Comparison of ENCODE assay signal across 1 cellular context in the genomic region with DNA sequence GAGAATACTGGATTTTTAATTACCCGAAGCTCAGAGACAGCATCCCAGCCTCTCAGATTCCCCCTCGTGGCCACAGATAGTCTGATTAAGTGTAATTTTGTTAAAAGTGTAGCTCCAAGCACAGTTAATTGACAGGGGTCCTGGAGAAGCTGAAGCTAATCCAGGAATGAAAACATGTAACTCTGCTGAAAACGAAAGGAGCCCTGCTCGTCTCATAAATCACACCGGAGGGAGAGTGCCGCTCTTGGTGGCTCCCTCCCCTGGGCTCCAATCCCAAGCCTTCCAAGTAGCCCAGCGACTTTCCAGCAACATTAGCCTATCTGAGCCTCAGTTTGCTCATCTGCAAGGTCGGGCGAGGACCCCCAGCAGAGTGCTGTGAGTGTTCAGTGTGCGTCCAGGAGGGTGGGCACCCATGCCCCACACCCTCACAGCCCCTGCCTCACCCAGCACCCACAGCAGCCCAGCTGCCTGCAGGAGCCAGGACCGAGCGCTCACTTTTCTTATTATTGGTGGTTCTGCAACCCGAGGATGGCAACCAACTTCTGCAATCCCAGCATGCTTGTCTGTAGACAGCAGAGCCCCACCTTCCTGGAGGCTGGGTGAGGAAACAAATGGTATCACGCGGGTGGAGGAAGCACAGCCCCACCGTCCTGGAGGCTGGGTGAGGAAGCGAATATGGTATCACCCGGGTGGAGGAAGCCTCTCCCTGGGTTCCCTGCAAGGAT.
TF ChIP-seq lines count a peak whose summit lies in the region.

No MANE protein-coding gene starts in this region.

TF ChIP-seq in WTC11, 78 proteins besides CTCF, POLR2A, EP300 and RAD21 (continued from another document):
- TF ChIP-seq, protein P1, sequence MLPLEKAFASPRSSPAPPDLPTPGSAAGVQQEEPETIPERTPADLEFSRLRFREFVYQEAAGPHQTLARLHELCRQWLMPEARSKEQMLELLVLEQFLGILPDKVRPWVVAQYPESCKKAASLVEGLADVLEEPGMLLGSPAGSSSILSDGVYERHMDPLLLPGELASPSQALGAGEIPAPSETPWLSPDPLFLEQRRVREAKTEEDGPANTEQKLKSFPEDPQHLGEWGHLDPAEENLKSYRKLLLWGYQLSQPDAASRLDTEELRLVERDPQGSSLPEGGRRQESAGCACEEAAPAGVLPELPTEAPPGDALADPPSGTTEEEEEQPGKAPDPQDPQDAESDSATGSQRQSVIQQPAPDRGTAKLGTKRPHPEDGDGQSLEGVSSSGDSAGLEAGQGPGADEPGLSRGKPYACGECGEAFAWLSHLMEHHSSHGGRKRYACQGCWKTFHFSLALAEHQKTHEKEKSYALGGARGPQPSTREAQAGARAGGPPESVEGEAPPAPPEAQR (CRISPR knock-in tag; IDR thresholded peaks at IDR 0.05), result no peak
- TF ChIP-seq, protein P2, sequence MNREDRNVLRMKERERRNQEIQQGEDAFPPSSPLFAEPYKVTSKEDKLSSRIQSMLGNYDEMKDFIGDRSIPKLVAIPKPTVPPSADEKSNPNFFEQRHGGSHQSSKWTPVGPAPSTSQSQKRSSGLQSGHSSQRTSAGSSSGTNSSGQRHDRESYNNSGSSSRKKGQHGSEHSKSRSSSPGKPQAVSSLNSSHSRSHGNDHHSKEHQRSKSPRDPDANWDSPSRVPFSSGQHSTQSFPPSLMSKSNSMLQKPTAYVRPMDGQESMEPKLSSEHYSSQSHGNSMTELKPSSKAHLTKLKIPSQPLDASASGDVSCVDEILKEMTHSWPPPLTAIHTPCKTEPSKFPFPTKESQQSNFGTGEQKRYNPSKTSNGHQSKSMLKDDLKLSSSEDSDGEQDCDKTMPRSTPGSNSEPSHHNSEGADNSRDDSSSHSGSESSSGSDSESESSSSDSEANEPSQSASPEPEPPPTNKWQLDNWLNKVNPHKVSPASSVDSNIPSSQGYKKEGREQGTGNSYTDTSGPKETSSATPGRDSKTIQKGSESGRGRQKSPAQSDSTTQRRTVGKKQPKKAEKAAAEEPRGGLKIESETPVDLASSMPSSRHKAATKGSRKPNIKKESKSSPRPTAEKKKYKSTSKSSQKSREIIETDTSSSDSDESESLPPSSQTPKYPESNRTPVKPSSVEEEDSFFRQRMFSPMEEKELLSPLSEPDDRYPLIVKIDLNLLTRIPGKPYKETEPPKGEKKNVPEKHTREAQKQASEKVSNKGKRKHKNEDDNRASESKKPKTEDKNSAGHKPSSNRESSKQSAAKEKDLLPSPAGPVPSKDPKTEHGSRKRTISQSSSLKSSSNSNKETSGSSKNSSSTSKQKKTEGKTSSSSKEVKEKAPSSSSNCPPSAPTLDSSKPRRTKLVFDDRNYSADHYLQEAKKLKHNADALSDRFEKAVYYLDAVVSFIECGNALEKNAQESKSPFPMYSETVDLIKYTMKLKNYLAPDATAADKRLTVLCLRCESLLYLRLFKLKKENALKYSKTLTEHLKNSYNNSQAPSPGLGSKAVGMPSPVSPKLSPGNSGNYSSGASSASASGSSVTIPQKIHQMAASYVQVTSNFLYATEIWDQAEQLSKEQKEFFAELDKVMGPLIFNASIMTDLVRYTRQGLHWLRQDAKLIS (CRISPR knock-in tag; IDR thresholded peaks at IDR 0.05; ENCODE audit: borderline replicate concordance), result no peak
- TF ChIP-seq CBFB (CRISPR knock-in tag; IDR thresholded peaks at IDR 0.05; ENCODE audit: low read depth) (no peak), ZNF232 (CRISPR knock-in tag; IDR thresholded peaks at IDR 0.05) (no peak), MXD4 (CRISPR knock-in tag; IDR thresholded peaks at IDR 0.05; ENCODE audit: borderline replicate concordance) (no peak), ZNF671 (CRISPR knock-in tag; IDR thresholded peaks at IDR 0.05) (no peak), SMAD4 (CRISPR knock-in tag; IDR thresholded peaks at IDR 0.05) (no peak)
- TF ChIP-seq, protein P3, sequence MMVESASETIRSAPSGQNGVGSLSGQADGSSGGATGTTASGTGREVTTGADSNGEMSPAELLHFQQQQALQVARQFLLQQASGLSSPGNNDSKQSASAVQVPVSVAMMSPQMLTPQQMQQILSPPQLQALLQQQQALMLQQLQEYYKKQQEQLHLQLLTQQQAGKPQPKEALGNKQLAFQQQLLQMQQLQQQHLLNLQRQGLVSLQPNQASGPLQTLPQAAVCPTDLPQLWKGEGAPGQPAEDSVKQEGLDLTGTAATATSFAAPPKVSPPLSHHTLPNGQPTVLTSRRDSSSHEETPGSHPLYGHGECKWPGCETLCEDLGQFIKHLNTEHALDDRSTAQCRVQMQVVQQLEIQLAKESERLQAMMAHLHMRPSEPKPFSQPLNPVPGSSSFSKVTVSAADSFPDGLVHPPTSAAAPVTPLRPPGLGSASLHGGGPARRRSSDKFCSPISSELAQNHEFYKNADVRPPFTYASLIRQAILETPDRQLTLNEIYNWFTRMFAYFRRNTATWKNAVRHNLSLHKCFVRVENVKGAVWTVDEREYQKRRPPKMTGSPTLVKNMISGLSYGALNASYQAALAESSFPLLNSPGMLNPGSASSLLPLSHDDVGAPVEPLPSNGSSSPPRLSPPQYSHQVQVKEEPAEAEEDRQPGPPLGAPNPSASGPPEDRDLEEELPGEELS (CRISPR knock-in tag; IDR thresholded peaks at IDR 0.05), result no peak
- TF ChIP-seq, protein P4, sequence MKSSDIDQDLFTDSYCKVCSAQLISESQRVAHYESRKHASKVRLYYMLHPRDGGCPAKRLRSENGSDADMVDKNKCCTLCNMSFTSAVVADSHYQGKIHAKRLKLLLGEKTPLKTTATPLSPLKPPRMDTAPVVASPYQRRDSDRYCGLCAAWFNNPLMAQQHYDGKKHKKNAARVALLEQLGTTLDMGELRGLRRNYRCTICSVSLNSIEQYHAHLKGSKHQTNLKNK (CRISPR knock-in tag; IDR thresholded peaks at IDR 0.05), result no peak
- TF ChIP-seq, protein P5, sequence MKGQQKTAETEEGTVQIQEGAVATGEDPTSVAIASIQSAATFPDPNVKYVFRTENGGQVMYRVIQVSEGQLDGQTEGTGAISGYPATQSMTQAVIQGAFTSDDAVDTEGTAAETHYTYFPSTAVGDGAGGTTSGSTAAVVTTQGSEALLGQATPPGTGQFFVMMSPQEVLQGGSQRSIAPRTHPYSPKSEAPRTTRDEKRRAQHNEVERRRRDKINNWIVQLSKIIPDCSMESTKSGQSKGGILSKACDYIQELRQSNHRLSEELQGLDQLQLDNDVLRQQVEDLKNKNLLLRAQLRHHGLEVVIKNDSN (CRISPR knock-in tag; IDR thresholded peaks at IDR 0.05), result no peak
